ENCODE assay signal across 8 cellular contexts in the genomic region with DNA sequence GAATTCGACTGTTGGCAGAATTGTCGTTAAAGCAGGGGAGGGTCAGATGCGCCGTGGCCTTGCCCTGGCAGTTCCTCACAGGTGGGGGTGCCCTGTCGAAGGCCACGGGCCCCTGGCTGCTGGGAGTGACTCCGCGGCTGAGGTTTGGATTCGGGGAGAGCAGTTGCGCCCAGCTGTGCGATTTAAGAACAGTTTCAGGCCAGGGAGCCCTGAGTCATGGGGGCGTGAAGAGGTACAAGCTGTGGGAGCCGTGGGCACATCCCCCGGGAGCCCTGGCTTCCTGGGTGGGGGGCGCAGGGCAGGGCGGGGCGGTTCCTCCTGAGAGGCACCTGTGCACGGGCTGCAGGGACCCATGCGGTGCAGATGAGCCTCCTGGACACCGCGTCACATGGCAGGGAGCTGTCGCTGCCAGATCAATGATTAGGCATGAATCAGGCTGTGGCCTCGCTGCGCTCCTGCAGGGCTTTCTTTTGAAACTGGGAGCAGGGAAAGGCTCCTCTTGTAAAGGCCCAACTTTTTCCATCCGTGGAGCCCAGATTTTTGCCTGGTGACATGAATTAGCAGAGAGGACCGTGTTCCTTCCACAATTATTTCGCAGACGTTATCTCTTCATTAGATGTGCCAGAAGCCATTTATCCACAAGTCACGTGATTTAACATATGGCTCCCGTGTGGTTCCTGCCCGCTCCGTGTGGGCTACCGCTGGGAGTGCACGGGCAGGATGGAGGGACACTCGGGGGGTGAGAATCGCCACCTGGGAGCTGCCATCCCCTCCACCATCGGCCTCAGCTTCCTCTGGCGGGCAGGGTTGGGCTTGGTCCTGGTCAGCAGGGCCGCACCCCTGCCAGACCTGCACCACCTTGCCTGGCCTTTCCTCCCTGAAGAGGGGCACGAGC. TPM values are rescaled to one million over a fixed set of nuclear protein-coding genes. Genes with fewer than 3 reads are reported as not detected.
DNase-seq lines count a peak whose midpoint lies in the region; ATAC-seq and TF ChIP-seq lines count a peak whose summit lies in the region.

No MANE protein-coding gene starts in this region.

- H3K27me3 ChIP-seq in HUES64 (ENCODE audit: insufficient read depth, low read length) (peaks cover 29% of the 10 kb centered on the region), mononuclear cell (ENCODE audit: insufficient read depth, low read length) (no peaks in the 10 kb centered on the region), upper lobe of left lung (no peaks in the 10 kb centered on the region)
- no peaks in the 10 kb centered on the region for H3K27me3 ChIP-seq in effector memory CD4-positive, alpha-beta T cell (replicated peaks; ENCODE audit: control insufficient read depth, insufficient read depth, low read length, poor library complexity, severe bottlenecking)

- H3K9ac ChIP-seq in HUES64 (ENCODE audit: low read depth, low read length) = 0 out of 2 replicates have a peak overlapping the region, but pooled peaks have one; percentile 15

- H3K36me3 ChIP-seq in HUES64 (ENCODE audit: insufficient read depth, low read length) = no peaks in the 10 kb centered on the region
- no peaks in the 10 kb centered on the region for H3K36me3 ChIP-seq in effector memory CD4-positive, alpha-beta T cell (ENCODE audit: control insufficient read depth, insufficient read depth, low read length)
- no peaks in the 10 kb centered on the region for H3K36me3 ChIP-seq in upper lobe of left lung

- peak; percentile 64 for DNase-seq in stimulated activated CD4-positive, alpha-beta T cell treated with anti-CD3 and anti-CD28 coated beads, Interleukin-15, amount 100 ng/mL, for 24 hours
- DNase-seq in stimulated activated CD4-positive, alpha-beta T cell treated with anti-CD3 and anti-CD28 coated beads, Interleukin-12 subunit alpha, Interleukin-12 subunit beta, amount 100 ng/mL, for 4 hours = no peak
- DNase-seq in effector memory CD4-positive, alpha-beta T cell = peak in 1 of 3 donors; percentile 12
- peak in 1 of 2 donors; percentile 89 for DNase-seq in upper lobe of left lung
- no peak for DNase-seq in occipital lobe (lab: John Stamatoyannopoulos, UW)

- H3K4me3 ChIP-seq in HUES64 (ENCODE audit: low read length) (peak overlapping the region; percentile 41), WI38 (ENCODE audit: low read depth, low read length) (peak overlapping the region; percentile 71), mononuclear cell (ENCODE audit: low read length) (peak overlapping the region; percentile 54), upper lobe of left lung (peak overlapping the region; percentile 76 to 83 (median 81))
- H3K4me3 ChIP-seq in effector memory CD4-positive, alpha-beta T cell (ENCODE audit: insufficient read depth, low read depth, low read length, poor library complexity, severe bottlenecking) = peak overlapping the region; percentile 66

- no peak for TF ChIP-seq EP300 in upper lobe of left lung (IDR thresholded peaks at IDR 0.05)

- no peak for TF ChIP-seq POLR2A in upper lobe of left lung (IDR thresholded peaks at IDR 0.05)

- TF ChIP-seq CTCF in WI38 (IDR thresholded peaks at IDR 0.05; ENCODE audit: low read depth, low read length) = no peak
- peak in 1 of 6 experiments; percentile 11 for TF ChIP-seq CTCF in upper lobe of left lung (IDR thresholded peaks at IDR 0.05)

- H3K9me3 ChIP-seq in HUES64 (ENCODE audit: insufficient read depth, low read depth, low read length) (no peaks in the 10 kb centered on the region), mononuclear cell (ENCODE audit: low read depth, low read length) (no peaks in the 10 kb centered on the region), upper lobe of left lung (no peaks in the 10 kb centered on the region)
- no peaks in the 10 kb centered on the region for H3K9me3 ChIP-seq in effector memory CD4-positive, alpha-beta T cell (ENCODE audit: control insufficient read depth, low read length)

- H3K4me1 ChIP-seq in HUES64 (ENCODE audit: insufficient read depth, low read length) = 0 out of 2 replicates have a peak, but pooled peaks cover 5% of the 10 kb centered on the region
- peaks cover 19% of the 10 kb centered on the region for H3K4me1 ChIP-seq in effector memory CD4-positive, alpha-beta T cell (ENCODE audit: control insufficient read depth, insufficient read depth, low read length, poor library complexity, severe bottlenecking)
- H3K4me1 ChIP-seq in mononuclear cell (ENCODE audit: insufficient read depth, low read length) = peaks cover 70% of the 10 kb centered on the region
- peaks cover 53 to 71% (median 68%) of the 10 kb centered on the region in 4 donors for H3K4me1 ChIP-seq in upper lobe of left lung

- no peak overlapping the region for H3K27ac ChIP-seq in HUES64 (ENCODE audit: low read depth, low read length)
- H3K27ac ChIP-seq in effector memory CD4-positive, alpha-beta T cell (ENCODE audit: insufficient read depth, low read length, poor library complexity, severe bottlenecking) = peak overlapping the region; percentile 56
- H3K27ac ChIP-seq in upper lobe of left lung = peak overlapping the region; percentile 86 to 99 (median 95)

- WGBS in HUES64 = 46% methylated on average over 40 of the region's 40 CpGs
- WGBS in upper lobe of left lung, 2 donors = 13 to 14% methylated on average over 26 to 33 of the region's 40 CpGs

- peak in 1 of 2 donors; percentile 27 for ATAC-seq in upper lobe of left lung (ENCODE audit: low FRiP score in 2 of 2)

RNA-seq across cellular contexts. Expression of gene PWWP2B, which starts 0.9 kb away (rescaled TPM):
- 3.5 TPM for polyA plus RNA-seq in HUES64 (2013, experiment 1 of 2)
- 5.1 TPM for polyA plus RNA-seq in HUES64 (2013, experiment 2 of 2)
- total RNA-seq in mononuclear cell = 17.9 TPM
- 10 to 100 TPM; 20.2 to 54.4 (median 32.9) TPM for total RNA-seq in upper lobe of left lung
- total RNA-seq in occipital lobe = 5.6 TPM
